ENCODE assay signal across 12 cellular contexts in genomic region chr9:35526087-35526801, GRCh38. TPM values are rescaled to one million over a fixed set of nuclear protein-coding genes. Genes with fewer than 3 reads are reported as not detected.
DNase-seq lines count a peak whose midpoint lies in the region; ATAC-seq and TF ChIP-seq lines count a peak whose summit lies in the region.
"Had no signal": no experiment of that assay in that cellular context is flagged by ENCODE, and none has a peak within 500 bp of the region (broad histone marks: within the 10 kb centered on the region; RNA-seq: fewer than 3 reads in every experiment).

No MANE protein-coding gene starts in this region.

- H3K27ac Mint-ChIP-seq in HFFc6 (peak overlapping the region; percentile 57), T-helper 17 cell (no peak overlapping the region)
- H3K27ac Mint-ChIP-seq: activated naive CD8-positive, alpha-beta T cell treated with anti-CD3 and anti-CD28 coated beads, Interleukin-2, amount 50 U/mL, for 24 hours; naive thymus-derived CD8-positive, alpha-beta T cell had no signal

- H3K36me3 ChIP-seq in adipocyte (ENCODE audit: control insufficient read depth, insufficient read depth, low read length, severe bottlenecking) (peaks cover 3% of the 10 kb centered on the region), spleen (no peaks in the 10 kb centered on the region)

- H3K4me3 Mint-ChIP-seq in HFFc6, result peak overlapping the region; percentile 36; the same call in 1 of the 2 replicates
- H3K4me3 Mint-ChIP-seq in T-helper 17 cell, result no peak overlapping the region
- H3K4me3 Mint-ChIP-seq: activated naive CD8-positive, alpha-beta T cell treated with anti-CD3 and anti-CD28 coated beads, Interleukin-2, amount 50 U/mL, for 24 hours; naive thymus-derived CD8-positive, alpha-beta T cell had no signal

- H3K4me1 Mint-ChIP-seq in HFFc6 (ENCODE audit: low read depth), result peaks cover 62% of the 10 kb centered on the region
- peaks cover 2% of the 10 kb centered on the region for H3K4me1 Mint-ChIP-seq in T-helper 17 cell

- no peak for TF ChIP-seq POLR2A in spleen (IDR thresholded peaks at IDR 0.05)

- 26 to 53% (median 31%) methylated on average over 1 of the region's 1 CpG for WGBS in spleen, 5 donors

- H3K4me3 ChIP-seq in adipocyte (ENCODE audit: low read length) (no peak overlapping the region), spleen (no peak overlapping the region)

- no peak overlapping the region for H3K9ac ChIP-seq in adipocyte (ENCODE audit: low read length)
- H3K9ac ChIP-seq: KMS-11 had no signal

- DNase-seq in HFFc6, result no peak
- DNase-seq in adipocyte (ENCODE audit: low read depth), result peak; percentile 56
- DNase-seq in left ventricle myocardium superior, result no peak
- no peak for DNase-seq in spleen
- DNase-seq in putamen (ENCODE audit: low spot score), result no peak
- DNase-seq in T-helper 17 cell, result no peak
- no peak for DNase-seq in stimulated activated CD4-positive, alpha-beta T cell treated with anti-CD3 and anti-CD28 coated beads, Interleukin-2, amount 100 ng/mL, for 48 hours
- DNase-seq: activated CD4-positive, alpha-beta T cell treated with anti-CD3 and anti-CD28 coated beads, Interleukin-2, amount 50 U/mL, for 4 hours; activated naive CD8-positive, alpha-beta T cell treated with anti-CD3 and anti-CD28 coated beads, Interleukin-2, amount 50 U/mL, for 24 hours; naive thymus-derived CD8-positive, alpha-beta T cell had no signal

- intact Hi-C loops in left ventricle myocardium superior (cut with micrococcal nuclease) (no loop called here), spleen (cut with DNase I; ENCODE audit: low total_unique reads) (no loop called here)

- peak overlapping the region in 7 of 8 donors; percentile 33 to 69 (median 55) for H3K27ac ChIP-seq in spleen
- H3K27ac ChIP-seq: KMS-11 had no signal

- H3K9me3 ChIP-seq in adipocyte (ENCODE audit: control insufficient read depth, low read length) (no peaks in the 10 kb centered on the region), spleen (no peaks in the 10 kb centered on the region), T-helper 17 cell (ENCODE audit: control insufficient read depth, low read length, poor library complexity, severe bottlenecking) (no peaks in the 10 kb centered on the region)

- H3K27me3 ChIP-seq in adipocyte (replicated peaks; ENCODE audit: control insufficient read depth, insufficient read depth, low read length) (no peaks in the 10 kb centered on the region), spleen (replicated peaks in 1 of 7) (no peaks in the 10 kb centered on the region)

- no peaks in the 10 kb centered on the region for H3K9me3 Mint-ChIP-seq in HFFc6
- H3K9me3 Mint-ChIP-seq: activated naive CD8-positive, alpha-beta T cell treated with anti-CD3 and anti-CD28 coated beads, Interleukin-2, amount 50 U/mL, for 24 hours; naive thymus-derived CD8-positive, alpha-beta T cell had no signal

- TF ChIP-seq CTCF in HFFc6 (IDR thresholded peaks at IDR 0.05) (no peak), spleen (IDR thresholded peaks at IDR 0.05 in 8 of 11, conservative IDR thresholded peaks at IDR 0.05 in 3 of 11) (no peak)

- H3K27me3 Mint-ChIP-seq in HFFc6 (ENCODE audit: insufficient read depth) (no peaks in the 10 kb centered on the region), T-helper 17 cell (peaks cover 5% of the 10 kb centered on the region)
- H3K27me3 Mint-ChIP-seq: activated naive CD8-positive, alpha-beta T cell treated with anti-CD3 and anti-CD28 coated beads, Interleukin-2, amount 50 U/mL, for 24 hours; naive thymus-derived CD8-positive, alpha-beta T cell had no signal

- peaks cover 51% of the 10 kb centered on the region for H3K4me1 ChIP-seq in adipocyte (ENCODE audit: control insufficient read depth, insufficient read depth, low read length)
- peaks cover 9 to 54% (median 21%) of the 10 kb centered on the region in 6 donors for H3K4me1 ChIP-seq in spleen

- H3K36me3 Mint-ChIP-seq in HFFc6 (ENCODE audit: low read depth) (peaks cover under 1% of the 10 kb centered on the region), T-helper 17 cell (ENCODE audit: low read depth) (no peaks in the 10 kb centered on the region)
- H3K36me3 Mint-ChIP-seq: naive thymus-derived CD8-positive, alpha-beta T cell had no signal

- ATAC-seq in left ventricle myocardium superior (peak; percentile 63), GM21576 (IDR thresholded peaks at IDR 0.05; ENCODE audit: unreplicated experiment) (no peak), T-helper 17 cell (no peak)
- ATAC-seq: activated naive CD8-positive, alpha-beta T cell treated with anti-CD3 and anti-CD28 coated beads, Interleukin-2, amount 50 U/mL, for 24 hours; naive thymus-derived CD8-positive, alpha-beta T cell had no signal

RNA-seq across cellular contexts. Expression of gene RUSC2, which starts 36.3 kb away (rescaled TPM):
- 10 to 100 TPM; 54.0 to 70.7 (median 59.9) TPM for total RNA-seq in HFFc6 (2021; fragmentation: NEBNext Ultra II Directional; extraction: Animal tissue kit (Norgen Biotek cat#: 25700))
- total RNA-seq in left ventricle myocardium superior, result 30.3 TPM
- total RNA-seq in spleen, result 10 to 100 TPM; 11.5 to 41.9 (median 15.0) TPM
- 10 to 100 TPM in 1 of 3 donors, 1 to 10 TPM in 2; 2.5 to 12.1 (median 5.3) TPM for polyA plus RNA-seq in spleen
- under 1 TPM; 0.18 to 0.75 TPM for total RNA-seq in T-helper 17 cell

Comparison
In these comparisons a context has a peak if more than half of its experiments do, and no peak if none do; other contexts are left out.
1. RNA of gene RUSC2, which starts 36.3 kb away (total RNA-seq): 54.0 to 70.7 TPM in HFFc6, 30.3 TPM in left ventricle myocardium superior (single experiment) and 11.5 to 41.9 TPM in spleen; 0.18 to 0.75 TPM in T-helper 17 cell; every median in the first group is over 4 times any median in the second.